ENCODE assay signal across 10 cellular contexts in the genomic region with DNA sequence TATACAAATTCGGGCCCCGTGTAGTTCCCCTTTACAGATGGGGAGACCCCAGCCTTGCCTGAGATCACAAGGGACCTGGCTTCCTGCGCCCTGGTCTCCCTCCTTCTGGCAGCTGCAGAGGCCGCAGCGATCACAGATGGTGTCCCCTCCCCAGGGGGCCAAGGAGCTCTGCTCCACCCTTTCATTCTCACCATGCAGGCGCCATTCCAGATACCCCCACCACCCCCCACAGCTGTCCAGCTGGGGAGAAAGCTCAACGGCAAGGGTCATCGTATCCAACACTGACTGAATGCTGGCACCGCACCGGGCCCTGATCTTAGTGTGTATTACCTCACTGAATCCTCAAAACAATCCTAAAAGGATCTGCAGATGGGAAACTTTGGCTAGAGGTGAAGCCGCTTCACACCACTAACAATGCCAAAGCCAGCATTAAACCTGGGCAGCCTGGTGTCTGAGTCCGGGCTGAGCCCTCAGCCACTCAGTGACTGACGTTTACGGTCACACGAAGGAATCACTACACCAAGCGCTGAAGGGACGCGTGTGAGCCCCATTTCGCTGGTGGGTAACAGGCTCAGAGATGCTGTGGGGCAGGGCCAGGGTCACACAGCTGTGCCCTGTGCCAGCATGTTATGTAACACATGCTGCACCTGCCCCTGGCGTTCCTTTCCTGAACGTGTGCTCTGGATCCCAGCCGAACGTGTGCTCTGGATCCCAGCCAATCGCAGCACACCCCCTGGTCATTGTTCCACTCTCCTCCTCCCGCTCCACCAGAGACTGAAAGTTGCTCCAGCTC. TPM values are rescaled to one million over a fixed set of nuclear protein-coding genes. Genes with fewer than 3 reads are reported as not detected.
DNase-seq lines count a peak whose midpoint lies in the region; ATAC-seq, FAIRE-seq and TF ChIP-seq lines count a peak whose summit lies in the region.
"Had no signal": no experiment of that assay in that cellular context is flagged by ENCODE, and none has a peak within 500 bp of the region (broad histone marks: within the 10 kb centered on the region; RNA-seq: fewer than 3 reads in every experiment).

No MANE protein-coding gene starts in this region.

- H3K4me3 Mint-ChIP-seq in CD14-positive monocyte, result peak overlapping the region in 1 of 2 donors; percentile 56

- TF ChIP-seq CTCF in NB4 (IDR thresholded peaks at IDR 0.05; ENCODE audit: low read depth, low read length) (no peak), colonic mucosa (IDR thresholded peaks at IDR 0.05) (no peak), CD14-positive monocyte (IDR thresholded peaks at IDR 0.05) (no peak)

- H3K36me3 Mint-ChIP-seq in CD14-positive monocyte, result peaks cover 0 to 9% of the 10 kb centered on the region in 2 donors

- TF ChIP-seq POLR2A in GM12892 (IDR thresholded peaks at IDR 0.05; ENCODE audit: low read depth, low read length), result 0 out of 2 replicates have a peak, but pooled peaks have one; percentile 37
- TF ChIP-seq POLR2A in NB4 (IDR thresholded peaks at IDR 0.05; ENCODE audit: extremely low read depth, insufficient read length), result no peak

- peaks cover 43% of the 10 kb centered on the region for H3K4me1 Mint-ChIP-seq in CD14-positive monocyte

- peak; percentile 79 for FAIRE-seq in GM12892 (lab: Jason Lieb, UNC)

- H3K27me3 ChIP-seq in colonic mucosa, result no peaks in the 10 kb centered on the region

- H3K4me1 ChIP-seq in colonic mucosa, result no peaks in the 10 kb centered on the region

- DNase-seq in GM12892 (ENCODE audit: insufficient read length) (peak; percentile 51), NB4 (ENCODE audit: low read depth) (peak; percentile 65), colonic mucosa (no peak), retina (peak; percentile 24), CD14-positive monocyte (ENCODE audit: low spot score) (no peak), T1000 (lab: John Stamatoyannopoulos, UW) (no peak), RPMI8226 (no peak)
- DNase-seq: effector CD8-positive, alpha-beta T cell had no signal

- H3K27me3 Mint-ChIP-seq in CD14-positive monocyte (ENCODE audit: low read depth in 3 of 3), result peaks cover 2 to 13% (median 5%) of the 10 kb centered on the region in 3 donors

- H3K27ac Mint-ChIP-seq in CD14-positive monocyte, result peak overlapping the region in 3 of 7 donors; percentile 38 to 48 (median 42)

- ATAC-seq in HG03521 (IDR thresholded peaks at IDR 0.05; ENCODE audit: unreplicated experiment), result no peak
- ATAC-seq: HCT116 had no signal

- no peak overlapping the region for H3K27ac ChIP-seq in colonic mucosa

- H3K9ac ChIP-seq in colonic mucosa (ENCODE audit: low read depth in 2 of 2, low read length in 2 of 2), result peak overlapping the region in 1 of 2 donors; percentile 45

- H3K36me3 ChIP-seq in colonic mucosa, result no peaks in the 10 kb centered on the region

- intact Hi-C loops in colonic mucosa (cut with DNase I), result no loop called here
- intact Hi-C loops in CD14-positive monocyte (cut with micrococcal nuclease), result no loop called here

- H3K9me3 Mint-ChIP-seq in CD14-positive monocyte, result peaks cover 0 to 3% (median 0%) of the 10 kb centered on the region in 7 donors

- H3K4me3 ChIP-seq in NB4 (ENCODE audit: low read depth, low read length), result peak overlapping the region; percentile 49
- H3K4me3 ChIP-seq in colonic mucosa, result peak overlapping the region; percentile 22

- no peaks in the 10 kb centered on the region for H3K9me3 ChIP-seq in colonic mucosa

RNA-seq across cellular contexts. Expression of a gene that starts 51.9 kb away (rescaled TPM):
- polyA plus RNA-seq in GM12892 (2012; ENCODE audit: missing spikeins), result 11.1 TPM
- 10 to 100 TPM; 14.8 to 19.2 TPM for total RNA-seq in colonic mucosa
- polyA plus RNA-seq in CD14-positive monocyte, result 10 to 100 TPM; 17.7 to 30.3 TPM

Comparison
In these comparisons a context has a peak if more than half of its experiments do, and no peak if none do; other contexts are left out.
1. DNase-seq: peak in GM12892 (single experiment), NB4 (single experiment) and retina (single experiment); none in colonic mucosa (single experiment), CD14-positive monocyte (single experiment), T1000 (single experiment) and RPMI8226 (single experiment).